8 cellular contexts compared by ENCODE assay signal in the genomic region with DNA sequence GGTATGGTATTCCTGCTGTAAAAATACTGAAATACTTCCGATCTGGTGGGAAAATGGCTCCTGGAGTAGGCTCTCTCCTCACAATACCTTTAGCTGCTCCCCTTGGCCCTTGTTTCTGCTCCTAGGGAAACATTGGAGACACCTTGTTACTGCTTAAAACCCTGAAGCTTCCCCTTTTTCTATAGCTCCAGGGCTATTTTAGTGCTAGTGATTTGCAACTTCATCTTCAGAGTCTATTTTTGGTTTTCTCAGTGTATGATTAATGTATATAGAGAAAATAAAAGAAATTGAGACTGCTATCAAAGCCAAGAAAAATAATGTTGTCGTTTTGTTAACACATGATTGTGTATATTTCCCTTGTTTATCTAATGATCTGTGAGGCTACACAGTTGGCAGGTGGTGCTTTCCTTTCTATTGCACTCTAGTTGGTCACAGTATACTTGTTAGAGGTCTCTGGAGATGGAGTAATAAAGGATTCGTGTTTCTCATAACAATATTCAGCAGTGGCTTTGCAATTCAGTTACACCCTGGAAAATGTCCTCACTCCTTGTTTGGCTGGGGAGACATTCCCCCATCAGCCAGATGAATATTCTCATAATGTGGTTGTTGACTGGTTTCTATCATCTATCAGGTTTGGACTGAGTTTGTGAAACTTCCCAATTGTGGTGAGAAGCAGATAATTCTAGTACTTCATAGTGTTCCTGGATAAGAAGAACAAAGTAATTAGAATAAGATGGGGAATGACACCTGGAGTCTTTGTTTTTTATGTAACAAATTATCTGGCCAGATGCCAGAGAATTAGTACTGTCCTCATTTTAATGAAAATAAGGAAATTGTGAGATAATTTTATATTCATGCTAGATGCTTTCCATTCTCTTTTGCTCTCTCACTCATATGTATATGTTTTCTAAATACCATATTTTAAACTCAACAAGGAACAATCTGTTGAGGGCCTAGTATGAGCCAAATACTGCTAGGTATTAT. TPM values are rescaled to one million over a fixed set of nuclear protein-coding genes. Genes with fewer than 3 reads are reported as not detected.
DNase-seq lines count a peak whose midpoint lies in the region; ATAC-seq and TF ChIP-seq lines count a peak whose summit lies in the region.

No MANE protein-coding gene starts in this region.

- intact Hi-C loops in mucosa of descending colon (cut with DNase I, micrococcal nuclease) (no loop called here), adrenal gland (cut with DNase I) (no loop called here)

- H3K36me3 ChIP-seq in mucosa of descending colon (ENCODE audit: low read depth) (no peaks in the 10 kb centered on the region), adrenal gland (replicated peaks in 1 of 2) (no peaks in the 10 kb centered on the region)

- no peak for TF ChIP-seq POLR2A in adrenal gland (IDR thresholded peaks at IDR 0.05)

- H3K4me3 ChIP-seq in mucosa of descending colon (no peak overlapping the region), adrenal gland (no peak overlapping the region)

- peak overlapping the region in 1 of 5 donors; percentile 58 for H3K27ac ChIP-seq in adrenal gland

- ATAC-seq in mucosa of descending colon (peak; percentile 39), GM21825 (IDR thresholded peaks at IDR 0.05; ENCODE audit: unreplicated experiment) (no peak), HG03342 (IDR thresholded peaks at IDR 0.05; ENCODE audit: unreplicated experiment) (no peak)

- no peaks in the 10 kb centered on the region for H3K9me3 ChIP-seq in mucosa of descending colon
- H3K9me3 ChIP-seq in adrenal gland (replicated peaks in 1 of 3): no peaks in the 10 kb centered on the region

- peaks cover 6% of the 10 kb centered on the region for H3K4me1 ChIP-seq in mucosa of descending colon (ENCODE audit: low read depth)
- peaks cover 4 to 31% of the 10 kb centered on the region in 2 donors for H3K4me1 ChIP-seq in adrenal gland (replicated peaks in 1 of 2)

- no peaks in the 10 kb centered on the region for H3K27me3 ChIP-seq in adrenal gland

- no peak for TF ChIP-seq CTCF in mucosa of descending colon (IDR thresholded peaks at IDR 0.05)
- no peak for TF ChIP-seq CTCF in adrenal gland (IDR thresholded peaks at IDR 0.05)

- DNase-seq in DMS79 treated with DMSO at 0.1 percent for 48 hours (lab: John Stamatoyannopoulos, UW) (peak; percentile 91), NCI-H1694 (lab: John Stamatoyannopoulos, UW) (peak; percentile 24), SKM-1 treated with dmso at 0.1 percent for 144 hours (lab: John Stamatoyannopoulos, UW; ENCODE audit: unreplicated experiment) (peak; percentile 69), mucosa of descending colon (no peak), adrenal gland (no peak), mesenteric fat pad (ENCODE audit: low spot score) (no peak)

- WGBS in adrenal gland, 4 donors: 59 to 68% (median 62%) methylated on average over 3 of the region's 3 CpGs

RNA-seq across cellular contexts. Expression of a gene that starts 44.8 kb away (rescaled TPM):
- total RNA-seq in mucosa of descending colon: 100 to 1,000 TPM in 1 of 3 donors, 10 to 100 TPM in 2; 43.6 to 103 (median 67.9) TPM
- total RNA-seq in adrenal gland: 100 to 1,000 TPM in 1 of 8 donors, 10 to 100 TPM in 7; 32.3 to 123 (median 60.0) TPM
- 100 to 1,000 TPM in 1 of 3 donors, 10 to 100 TPM in 2; 18.7 to 244 (median 23.7) TPM for polyA plus RNA-seq in adrenal gland
- 83.7 TPM for total RNA-seq in mesenteric fat pad

Comparison
In these comparisons a context has a peak if more than half of its experiments do, and no peak if none do; other contexts are left out.
1. DNase-seq: peak in DMS79 treated with DMSO at 0.1 percent for 48 hours (single experiment), NCI-H1694 (single experiment) and SKM-1 treated with dmso at 0.1 percent for 144 hours (single experiment); none in mucosa of descending colon (0 of 3), adrenal gland (0 of 7) and mesenteric fat pad (single experiment).